1 cellular context compared by ENCODE assay signal in the genomic region with DNA sequence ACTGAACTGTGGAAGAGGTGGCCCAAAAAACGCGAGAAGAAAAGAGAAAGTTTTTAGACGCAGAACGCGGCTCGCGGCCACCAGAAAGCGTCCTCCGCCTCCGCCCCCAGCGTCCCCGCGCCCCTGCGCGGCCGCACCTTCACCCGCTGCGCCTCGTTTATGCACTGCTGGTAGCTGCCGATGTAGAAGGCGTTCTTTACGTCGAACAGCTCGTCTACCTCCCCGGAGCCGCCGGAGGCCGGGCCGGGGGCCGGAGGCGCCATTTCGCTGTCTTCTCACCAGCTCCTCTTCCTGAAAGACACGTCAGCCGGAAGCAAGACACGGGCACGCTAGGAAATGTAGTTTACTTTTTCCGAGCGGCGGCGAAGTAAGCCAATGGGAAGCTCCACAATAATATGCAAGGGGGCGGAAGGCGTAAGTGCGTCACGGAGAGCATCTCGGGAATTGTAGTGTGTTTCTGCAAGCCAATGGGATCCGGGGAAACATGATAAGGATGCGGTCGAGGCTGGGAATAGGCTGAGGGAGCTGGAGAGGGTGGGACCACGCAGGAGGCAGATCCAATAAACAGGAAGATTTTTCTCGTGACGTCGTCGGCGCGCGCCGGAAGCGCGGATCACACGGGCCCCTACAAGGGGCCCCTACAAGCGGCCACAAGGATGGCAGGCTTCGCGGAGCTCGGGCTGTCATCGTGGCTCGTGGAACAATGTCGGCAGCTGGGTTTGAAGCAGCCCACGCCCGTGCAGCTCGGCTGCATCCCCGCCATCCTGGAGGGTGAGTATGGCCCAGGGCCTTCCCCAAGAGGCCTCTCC.
TF ChIP-seq lines count a peak whose summit lies in the region.

A gene (minus strand): TSS at position 302 of the 809 bp plus-strand sequence. CDS start 39 bp downstream, at position 263.
A gene with protein sequence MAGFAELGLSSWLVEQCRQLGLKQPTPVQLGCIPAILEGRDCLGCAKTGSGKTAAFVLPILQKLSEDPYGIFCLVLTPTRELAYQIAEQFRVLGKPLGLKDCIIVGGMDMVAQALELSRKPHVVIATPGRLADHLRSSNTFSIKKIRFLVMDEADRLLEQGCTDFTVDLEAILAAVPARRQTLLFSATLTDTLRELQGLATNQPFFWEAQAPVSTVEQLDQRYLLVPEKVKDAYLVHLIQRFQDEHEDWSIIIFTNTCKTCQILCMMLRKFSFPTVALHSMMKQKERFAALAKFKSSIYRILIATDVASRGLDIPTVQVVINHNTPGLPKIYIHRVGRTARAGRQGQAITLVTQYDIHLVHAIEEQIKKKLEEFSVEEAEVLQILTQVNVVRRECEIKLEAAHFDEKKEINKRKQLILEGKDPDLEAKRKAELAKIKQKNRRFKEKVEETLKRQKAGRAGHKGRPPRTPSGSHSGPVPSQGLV (plus strand): TSS at position 630 of the 809 bp plus-strand sequence. CDS start 27 bp downstream, at position 657.

TF ChIP-seq in K562, 482 proteins besides CTCF, POLR2A, EP300 and RAD21 (continued from another document):
- TF ChIP-seq, protein P1, sequence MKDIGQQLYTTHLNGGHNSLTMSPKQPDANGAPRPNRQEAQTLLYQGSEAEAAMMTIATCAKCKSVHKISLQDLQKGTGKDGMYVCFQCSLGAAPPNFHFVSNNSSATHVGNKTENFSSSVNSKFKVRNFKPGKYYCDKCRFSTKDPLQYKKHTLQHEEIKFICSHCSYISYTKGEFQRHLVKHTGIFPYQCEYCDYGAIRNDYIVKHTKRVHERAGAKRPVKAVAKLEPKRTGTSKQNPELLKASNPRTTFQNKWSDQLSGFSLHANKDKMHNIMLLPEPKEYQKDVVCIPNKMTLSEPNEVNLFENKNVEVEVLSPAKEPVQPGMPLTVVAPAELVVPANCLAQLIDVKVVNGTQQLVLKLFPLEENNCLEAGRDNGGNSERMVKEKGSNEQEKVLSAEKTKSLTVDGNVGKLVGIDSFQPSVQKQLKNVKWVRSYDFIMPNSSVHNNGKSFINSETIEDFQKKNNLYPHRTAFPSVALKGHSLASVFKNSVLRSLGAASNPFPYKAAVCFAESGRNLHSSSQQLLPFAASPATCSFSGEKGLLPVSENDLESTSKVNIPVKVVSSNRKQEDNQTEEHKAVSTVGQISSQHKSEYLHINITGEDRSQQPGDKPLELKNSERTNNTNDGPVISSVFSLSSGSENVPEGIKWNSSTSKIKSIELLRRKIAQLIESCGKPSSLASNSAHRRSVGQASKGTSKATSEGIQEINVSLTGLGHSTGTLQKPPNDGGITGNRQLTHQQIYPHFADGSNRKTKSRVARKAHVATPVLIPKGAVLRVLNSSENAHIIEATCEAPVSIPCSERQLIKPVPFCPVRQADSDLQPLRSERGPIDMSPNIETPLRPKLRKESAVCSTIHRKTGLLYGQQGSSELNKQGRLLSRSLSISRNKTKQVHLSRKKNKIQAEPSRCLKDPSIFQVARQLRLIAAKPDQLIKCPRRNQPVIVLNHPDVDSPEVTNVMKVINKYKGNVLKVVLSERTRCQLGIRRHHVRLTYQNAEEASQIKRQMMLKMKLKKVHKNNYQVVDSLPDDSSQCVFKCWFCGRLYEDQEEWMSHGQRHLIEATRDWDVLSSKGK (CRISPR knock-in tag; IDR thresholded peaks at IDR 0.05): no peak
- TF ChIP-seq, protein P2, sequence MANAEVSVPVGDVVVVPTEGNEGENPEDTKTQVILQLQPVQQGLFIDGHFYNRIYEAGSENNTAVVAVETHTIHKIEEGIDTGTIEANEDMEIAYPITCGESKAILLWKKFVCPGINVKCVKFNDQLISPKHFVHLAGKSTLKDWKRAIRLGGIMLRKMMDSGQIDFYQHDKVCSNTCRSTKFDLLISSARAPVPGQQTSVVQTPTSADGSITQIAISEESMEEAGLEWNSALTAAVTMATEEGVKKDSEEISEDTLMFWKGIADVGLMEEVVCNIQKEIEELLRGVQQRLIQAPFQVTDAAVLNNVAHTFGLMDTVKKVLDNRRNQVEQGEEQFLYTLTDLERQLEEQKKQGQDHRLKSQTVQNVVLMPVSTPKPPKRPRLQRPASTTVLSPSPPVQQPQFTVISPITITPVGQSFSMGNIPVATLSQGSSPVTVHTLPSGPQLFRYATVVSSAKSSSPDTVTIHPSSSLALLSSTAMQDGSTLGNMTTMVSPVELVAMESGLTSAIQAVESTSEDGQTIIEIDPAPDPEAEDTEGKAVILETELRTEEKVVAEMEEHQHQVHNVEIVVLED (CRISPR knock-in tag; IDR thresholded peaks at IDR 0.05): peak; percentile 96
- TF ChIP-seq, protein P3, sequence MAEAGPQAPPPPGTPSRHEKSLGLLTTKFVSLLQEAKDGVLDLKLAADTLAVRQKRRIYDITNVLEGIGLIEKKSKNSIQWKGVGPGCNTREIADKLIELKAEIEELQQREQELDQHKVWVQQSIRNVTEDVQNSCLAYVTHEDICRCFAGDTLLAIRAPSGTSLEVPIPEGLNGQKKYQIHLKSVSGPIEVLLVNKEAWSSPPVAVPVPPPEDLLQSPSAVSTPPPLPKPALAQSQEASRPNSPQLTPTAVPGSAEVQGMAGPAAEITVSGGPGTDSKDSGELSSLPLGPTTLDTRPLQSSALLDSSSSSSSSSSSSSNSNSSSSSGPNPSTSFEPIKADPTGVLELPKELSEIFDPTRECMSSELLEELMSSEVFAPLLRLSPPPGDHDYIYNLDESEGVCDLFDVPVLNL (CRISPR knock-in tag; IDR thresholded peaks at IDR 0.05; ENCODE audit: low read depth): no peak
- no peak for TF ChIP-seq SMARCA5 (IDR thresholded peaks at IDR 0.05)
- no peak for TF ChIP-seq TRIM28 (IDR thresholded peaks at IDR 0.05)
- no peak; the same call in 1 of the 2 replicates for TF ChIP-seq ZNF175 (CRISPR knock-in tag; IDR thresholded peaks at IDR 0.05; ENCODE audit: low read depth)
- TF ChIP-seq SIN3B (IDR thresholded peaks at IDR 0.05; ENCODE audit: low read depth): peak; percentile 97
- no peak for TF ChIP-seq ZBTB1 (CRISPR knock-in tag; IDR thresholded peaks at IDR 0.05; ENCODE audit: borderline replicate concordance, low read depth)
- TF ChIP-seq HLTF (IDR thresholded peaks at IDR 0.05): no peak; the same call in 1 of the 2 replicates
- no peak for TF ChIP-seq NFXL1 (CRISPR knock-in tag; IDR thresholded peaks at IDR 0.05)
- no peak for TF ChIP-seq CBX8 (IDR thresholded peaks at IDR 0.05; ENCODE audit: borderline replicate concordance, extremely low read depth, low read depth, low read length, poor library complexity, severe bottlenecking)
- TF ChIP-seq MTA2 (IDR thresholded peaks at IDR 0.05; ENCODE audit: low read depth): no peak
- no peak for TF ChIP-seq SAFB2 (IDR thresholded peaks at IDR 0.05; ENCODE audit: borderline replicate concordance, low read depth, low read length, severe bottlenecking)
- TF ChIP-seq RHOXF2B (CRISPR knock-in tag; conservative IDR thresholded peaks at IDR 0.05): no peak
- no peak for TF ChIP-seq ZNF274 (IDR thresholded peaks at IDR 0.05; ENCODE audit: borderline replicate concordance, low read depth, low read length)
- peak; percentile 46; the same call in 1 of the 2 replicates for TF ChIP-seq SREBF1 (IDR thresholded peaks at IDR 0.05; ENCODE audit: borderline replicate concordance, low read depth, low read length)
